In the genomic region with DNA sequence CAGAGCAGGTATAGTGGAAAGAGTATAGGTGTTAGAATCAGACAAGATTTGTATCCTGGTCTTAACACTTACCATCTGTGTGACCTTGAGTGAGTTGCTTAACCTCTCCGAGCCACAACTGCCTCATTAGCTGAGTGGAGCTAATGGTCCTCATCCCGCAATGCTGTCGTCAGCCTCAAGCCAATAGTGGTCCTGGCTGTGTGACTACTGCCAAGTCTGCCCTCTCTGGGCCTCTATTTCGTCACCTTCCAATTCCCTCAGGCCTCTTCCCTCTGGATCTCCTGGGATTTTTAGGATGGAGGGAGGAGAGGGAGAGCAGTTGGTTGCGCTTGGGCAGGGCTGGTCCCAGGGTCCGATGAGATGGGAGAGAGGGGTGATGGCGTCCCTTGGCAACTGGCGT, we compare ENCODE assay signal across 26 cellular contexts. TPM values are rescaled to one million over a fixed set of nuclear protein-coding genes. Genes with fewer than 3 reads are reported as not detected.
A peak's percentile ranks its signal among the peaks of the same experiment; 100 is the strongest.
DNase-seq lines count a peak whose midpoint lies in the region; ATAC-seq and TF ChIP-seq lines count a peak whose summit lies in the region.
"Had no signal": no experiment of that assay in that cellular context is flagged by ENCODE, and none has a peak within 500 bp of the region (broad histone marks: within the 10 kb centered on the region; RNA-seq: fewer than 3 reads in every experiment).

No MANE protein-coding gene starts in this region.

- no peaks in the 10 kb centered on the region for H3K9me3 ChIP-seq in breast epithelium
- no peaks in the 10 kb centered on the region for H3K9me3 ChIP-seq in mammary epithelial cell (replicated peaks; ENCODE audit: insufficient read depth, low read length)
- H3K9me3 ChIP-seq in gastrocnemius medialis = no peaks in the 10 kb centered on the region
- H3K9me3 ChIP-seq in upper lobe of left lung = no peaks in the 10 kb centered on the region
- no peaks in the 10 kb centered on the region for H3K9me3 ChIP-seq in SK-N-SH
- H3K9me3 ChIP-seq: body of pancreas, ovary, Peyer's patch had no signal

- H3K27me3 ChIP-seq in breast epithelium (no peaks in the 10 kb centered on the region), mammary epithelial cell (ENCODE audit: insufficient read depth, low read length) (no peaks in the 10 kb centered on the region), gastrocnemius medialis (no peaks in the 10 kb centered on the region), upper lobe of left lung (no peaks in the 10 kb centered on the region), SK-N-SH (ENCODE audit: insufficient read depth) (no peaks in the 10 kb centered on the region)
- H3K27me3 ChIP-seq: body of pancreas, ovary, Peyer's patch had no signal

- no peak overlapping the region for H3K4me3 Mint-ChIP-seq in CD14-positive monocyte
- H3K4me3 Mint-ChIP-seq: activated T-cell treated with anti-CD3 and anti-CD28 coated beads, Interleukin-2, amount 50 U/mL, for 24 hours; CD4-positive, alpha-beta T cell; nephron had no signal

- H3K79me2 ChIP-seq in mammary epithelial cell (ENCODE audit: insufficient read depth, low read length) = no peaks in the 10 kb centered on the region
- H3K79me2 ChIP-seq in SK-N-SH (ENCODE audit: insufficient read depth) = no peaks in the 10 kb centered on the region

- dilution Hi-C loops in mammary epithelial cell (cut with HindIII; ENCODE audit: low sequenced_read_pairs) = no loop called here

- BruUV-seq in mammary epithelial cell (replicated peaks; lab: Mats Ljungman, UMichigan) = no TSS peak

- no peaks in the 10 kb centered on the region for H3K9me3 Mint-ChIP-seq in CD14-positive monocyte
- H3K9me3 Mint-ChIP-seq: activated T-cell treated with anti-CD3 and anti-CD28 coated beads, Interleukin-2, amount 50 U/mL, for 24 hours; CD4-positive, alpha-beta T cell; nephron had no signal

- H3K27ac ChIP-seq in breast epithelium (peak overlapping the region; percentile 95 to 96), mammary epithelial cell (ENCODE audit: insufficient read depth, low read depth, low read length) (no peak overlapping the region), gastrocnemius medialis (peak overlapping the region; percentile 88 to 91 (median 88)), upper lobe of left lung (peak overlapping the region; percentile 3 to 89 (median 74)), SK-N-SH (ENCODE audit: low read depth in 2 of 2, low read length in 1 of 2) (no peak overlapping the region)
- H3K27ac ChIP-seq: 22Rv1, body of pancreas, ovary had no signal

- H3K36me3 ChIP-seq in breast epithelium = peaks cover 18% of the 10 kb centered on the region
- H3K36me3 ChIP-seq in mammary epithelial cell (ENCODE audit: insufficient read depth, low read length) = peaks cover 29% of the 10 kb centered on the region
- peaks cover 0 to 82% of the 10 kb centered on the region in 2 donors for H3K36me3 ChIP-seq in gastrocnemius medialis
- peaks cover 36 to 100% (median 88%) of the 10 kb centered on the region in 4 donors for H3K36me3 ChIP-seq in upper lobe of left lung
- peaks cover 52 to 66% of the 10 kb centered on the region in 2 experiments for H3K36me3 ChIP-seq in SK-N-SH (replicated peaks in 1 of 2; ENCODE audit: control insufficient read depth in 1 of 2, insufficient read depth in 2 of 2, low read length in 1 of 2)
- H3K36me3 ChIP-seq: ovary had no signal

- DNase-seq in breast epithelium (ENCODE audit: low spot score in 2 of 2) = no peak
- no peak for DNase-seq in mammary epithelial cell
- peak; percentile 35 for DNase-seq in fibroblast of gingiva (ENCODE audit: low read depth)
- DNase-seq in gastrocnemius medialis = no peak
- no peak for DNase-seq in upper lobe of left lung
- DNase-seq in CD14-positive monocyte (ENCODE audit: low spot score) = no peak
- no peak for DNase-seq in SK-N-SH
- DNase-seq: activated CD4-positive, alpha-beta T cell treated with anti-CD3 and anti-CD28 coated beads for 4 hours; activated CD8-positive, alpha-beta memory T cell treated with anti-CD3 and anti-CD28 coated beads for 24 hours; activated gamma-delta T cell treated with Interleukin-2 at 50 U/mL for 16 hours; activated T-cell treated with anti-CD3 and anti-CD28 coated beads, Interleukin-2, amount 50 U/mL, for 24 hours; body of pancreas; CD4-positive, alpha-beta T cell; DMS 273 treated with DMSO at 0.1 percent for 48 hours; HCEC 1CT; NCI-H187; NCI-H2171 treated with DMSO at 0.1 percent for 48 hours; NCI-H526; ovary; Peyer's patch; stimulated activated CD8-positive, alpha-beta memory T cell treated with anti-CD3 and anti-CD28 coated beads, Interleukin-4, amount 100 ng/mL, for 48 hours; T-helper 2 cell had no signal

- TF ChIP-seq CTCF in breast epithelium (IDR thresholded peaks at IDR 0.05) (no peak), mammary epithelial cell (conservative IDR thresholded peaks at IDR 0.05 in 1 of 2, IDR thresholded peaks at IDR 0.05 in 1 of 2; ENCODE audit: extremely low read depth in 1 of 2, insufficient read depth in 1 of 2, low read depth in 1 of 2, low read length in 2 of 2) (no peak), gastrocnemius medialis (IDR thresholded peaks at IDR 0.05 in 4 of 5, conservative IDR thresholded peaks at IDR 0.05 in 1 of 5) (no peak), upper lobe of left lung (IDR thresholded peaks at IDR 0.05) (no peak), CD14-positive monocyte (IDR thresholded peaks at IDR 0.05) (no peak), SK-N-SH (IDR thresholded peaks at IDR 0.05) (no peak)

- no peak for TF ChIP-seq RAD21 in SK-N-SH (IDR thresholded peaks at IDR 0.05; ENCODE audit: low read length)

- CTCF ChIA-PET in mammary epithelial cell (lab: Charles Lee; ENCODE audit: low non-redundant PET) (no interaction called here), SK-N-SH (lab: Yijun Ruan, JAX) (interaction anchor here (1.0 to 3.0 kb wide), 3 partner anchors 9 to 72 kb away, joined by 3 to 15 read pairs (median 6); no protein-coding TSS in a partner anchor)

- no peak overlapping the region for H3K27ac Mint-ChIP-seq in CD14-positive monocyte
- H3K27ac Mint-ChIP-seq: activated T-cell treated with anti-CD3 and anti-CD28 coated beads, Interleukin-2, amount 50 U/mL, for 24 hours; CD4-positive, alpha-beta T cell; nephron had no signal

- TF ChIP-seq POLR2A in breast epithelium (IDR thresholded peaks at IDR 0.05) (no peak), gastrocnemius medialis (IDR thresholded peaks at IDR 0.05) (no peak), upper lobe of left lung (IDR thresholded peaks at IDR 0.05) (no peak)

- H3K4me1 ChIP-seq in breast epithelium (peaks cover 14 to 21% of the 10 kb centered on the region in 2 donors), mammary epithelial cell (ENCODE audit: insufficient read depth, low read length) (peaks cover 14% of the 10 kb centered on the region), gastrocnemius medialis (peaks cover 26 to 35% of the 10 kb centered on the region in 2 donors), upper lobe of left lung (peaks cover 35 to 63% (median 52%) of the 10 kb centered on the region in 4 donors), SK-N-SH (ENCODE audit: control insufficient read depth in 1 of 2, insufficient read depth in 2 of 2, low read depth in 1 of 2, low read length in 1 of 2) (peaks cover 0 to 5% of the 10 kb centered on the region in 2 experiments; a peak in 1 of 4 replicates)
- H3K4me1 ChIP-seq: body of pancreas had no signal

- peaks cover 3% of the 10 kb centered on the region for H3F3A ChIP-seq in SK-N-SH (replicated peaks; ENCODE audit: insufficient read depth)

- H3K9me2 ChIP-seq in SK-N-SH = no peaks in the 10 kb centered on the region

- intact Hi-C loops in breast epithelium (cut with DNase I; ENCODE audit: low total_unique reads) = no loop called here
- intact Hi-C loops in mammary epithelial cell (cut with micrococcal nuclease) = no loop called here
- intact Hi-C loops in gastrocnemius medialis (cut with DNase I; ENCODE audit: low total_unique reads) = no loop called here
- intact Hi-C loops in CD14-positive monocyte (cut with micrococcal nuclease) = no loop called here

- H2AFZ ChIP-seq in mammary epithelial cell (ENCODE audit: low read depth, low read length) (no peak overlapping the region), SK-N-SH (ENCODE audit: low read depth) (no peak overlapping the region)

- POLR2A ChIA-PET in SK-N-SH (lab: Yijun Ruan, JAX) = no interaction called here

- no peak overlapping the region for H3K4me2 ChIP-seq in mammary epithelial cell (ENCODE audit: insufficient read depth, low read depth, low read length)
- H3K4me2 ChIP-seq in SK-N-SH = no peak overlapping the region

- 84% methylated on average over 6 of the region's 8 CpGs for WGBS in mammary epithelial cell (ENCODE audit: low coverage, missing lambda C conversion rate)
- WGBS in upper lobe of left lung, 2 donors = 80 to 84% methylated on average over 8 of the region's 8 CpGs
- WGBS in SK-N-SH (ENCODE audit: low lambda C conversion rate) = 81% methylated on average over 8 of the region's 8 CpGs

- no peak for ATAC-seq in gastrocnemius medialis
- ATAC-seq in upper lobe of left lung (ENCODE audit: low FRiP score in 2 of 2) = no peak
- ATAC-seq in HG02759 (IDR thresholded peaks at IDR 0.05; ENCODE audit: unreplicated experiment) = no peak
- ATAC-seq: body of pancreas, left lobe of liver had no signal

- H4K20me1 ChIP-seq in mammary epithelial cell (ENCODE audit: insufficient read depth, low read length) (no peaks in the 10 kb centered on the region), SK-N-SH (ENCODE audit: insufficient read depth) (no peaks in the 10 kb centered on the region)

- in situ Hi-C loops in mammary epithelial cell (cut with MboI; ENCODE audit: low sequenced_read_pairs in 2 of 2) = loop anchor here in 1 of 2 donors (10.0 kb wide), 1 partner anchor 46 kb away; a partner anchor contains a TSS
- in situ Hi-C loops in gastrocnemius medialis (cut with MboI; ENCODE audit: low sequenced_read_pairs in 4 of 4) = loop anchor here in 3 of 4 donors (5.0 to 10.0 kb wide), 2 partner anchors 46 to 69 kb away; a partner anchor contains a TSS

- TF ChIP-seq EP300 in upper lobe of left lung (IDR thresholded peaks at IDR 0.05) = no peak
- no peak for TF ChIP-seq EP300 in SK-N-SH (IDR thresholded peaks at IDR 0.05; ENCODE audit: borderline replicate concordance in 1 of 2, low read depth in 1 of 2, low read length in 1 of 2)

- peaks cover 4% of the 10 kb centered on the region for H3K4me1 Mint-ChIP-seq in CD14-positive monocyte
- H3K4me1 Mint-ChIP-seq: nephron had no signal

- H3K4me3 ChIP-seq in breast epithelium = no peak overlapping the region
- no peak overlapping the region for H3K4me3 ChIP-seq in mammary epithelial cell (replicated peaks in 1 of 3; ENCODE audit: insufficient read depth in 1 of 3, low read depth in 2 of 3, low read length in 3 of 3)
- no peak overlapping the region for H3K4me3 ChIP-seq in gastrocnemius medialis
- H3K4me3 ChIP-seq in upper lobe of left lung = no peak overlapping the region
- no peak overlapping the region for H3K4me3 ChIP-seq in SK-N-SH (ENCODE audit: low read depth in 2 of 2, low read length in 1 of 2)
- H3K4me3 ChIP-seq: body of pancreas, ovary, Peyer's patch had no signal

- H3K9ac ChIP-seq in mammary epithelial cell (ENCODE audit: insufficient read depth, low read length) (no peak overlapping the region), SK-N-SH (no peak overlapping the region)

- H3K36me3 Mint-ChIP-seq in CD14-positive monocyte = peaks cover 87 to 99% of the 10 kb centered on the region in 2 donors

- peaks cover 0 to 1% (median 0%) of the 10 kb centered on the region in 3 donors for H3K27me3 Mint-ChIP-seq in CD14-positive monocyte (ENCODE audit: low read depth in 3 of 3)
- H3K27me3 Mint-ChIP-seq: activated T-cell treated with anti-CD3 and anti-CD28 coated beads, Interleukin-2, amount 50 U/mL, for 24 hours; CD4-positive, alpha-beta T cell had no signal

RNA-seq across cellular contexts. Expression of a gene that starts 41.6 kb away (rescaled TPM):
- 100 to 1,000 TPM; 263 to 444 (median 334) TPM for total RNA-seq in breast epithelium
- total RNA-seq in mammary epithelial cell = 100 to 1,000 TPM in 1 of 2 donors, 10 to 100 TPM in 1; 80.3 to 124 TPM
- 71.7 TPM for polyA plus RNA-seq in mammary epithelial cell
- 41.9 TPM for polyA minus RNA-seq in mammary epithelial cell
- 10 to 100 TPM; 60.0 to 89.5 (median 76.3) TPM for total RNA-seq in gastrocnemius medialis
- 100 to 1,000 TPM in 5 of 6 donors, 10 to 100 TPM in 1; 96.4 to 480 (median 362) TPM for total RNA-seq in upper lobe of left lung
- 10 to 100 TPM; 63.8 to 66.9 TPM for polyA plus RNA-seq in CD14-positive monocyte
- polyA plus RNA-seq in SK-N-SH (2012; rRNA removed) = 40.5 and 49.7 TPM in 2 replicates
- polyA plus RNA-seq in SK-N-SH (2012; cell fraction: cytosol; rRNA removed) = 55.2 and 55.7 TPM in 2 replicates
- 11.9 and 21.8 TPM in 2 replicates for polyA plus RNA-seq in SK-N-SH (2012; cell fraction: nucleus; rRNA removed)

Comparison
In these comparisons a context has a peak if more than half of its experiments do, and no peak if none do; other contexts are left out.
1. H3K27ac ChIP-seq: peak in breast epithelium (2 of 2), gastrocnemius medialis (4 of 4) and upper lobe of left lung (4 of 4); none in mammary epithelial cell (single experiment) and SK-N-SH (0 of 2).